13 cellular contexts compared by ENCODE assay signal in the genomic region with DNA sequence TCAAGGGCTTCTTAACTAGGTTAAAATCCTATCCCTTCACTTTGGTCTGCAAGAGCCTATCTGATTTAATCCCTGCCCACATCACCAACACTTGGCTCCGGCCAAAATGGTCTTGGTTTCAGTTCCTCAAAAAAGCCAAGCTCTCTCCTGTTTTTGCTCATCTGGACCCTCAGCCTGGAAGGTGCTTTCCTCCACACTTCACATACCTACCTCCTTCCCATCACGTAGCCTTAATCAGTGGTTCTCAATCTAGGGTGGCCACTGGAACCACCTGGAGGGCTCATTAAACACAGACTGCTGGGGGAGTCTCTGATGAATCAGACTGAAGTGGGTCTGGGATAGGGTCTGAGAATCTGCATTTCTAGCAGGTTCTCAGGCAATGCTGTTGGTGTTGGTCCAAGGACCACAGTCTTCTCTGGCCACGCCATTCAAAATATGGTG.
DNase-seq lines count a peak whose midpoint lies in the region; ATAC-seq, FAIRE-seq and TF ChIP-seq lines count a peak whose summit lies in the region.
"Had no signal": no experiment of that assay in that cellular context is flagged by ENCODE, and none has a peak within 500 bp of the region (broad histone marks: within the 10 kb centered on the region; RNA-seq: fewer than 3 reads in every experiment).

No MANE protein-coding gene starts in this region.

- TF ChIP-seq CTCF in H1 (IDR thresholded peaks at IDR 0.05; ENCODE audit: control extremely low read depth in 1 of 3, insufficient read depth in 1 of 3, low read depth in 1 of 3, low read length in 3 of 3): no peak

- peaks cover 12 to 52% (median 23%) of the 10 kb centered on the region in 7 donors for H3K4me1 Mint-ChIP-seq in naive thymus-derived CD4-positive, alpha-beta T cell

- no peak for DNase-seq in H1 (ENCODE audit: low read depth in 1 of 2, low spot score in 2 of 2)
- DNase-seq in activated CD4-positive, alpha-beta T cell treated with anti-CD3 and anti-CD28 coated beads for 4 hours: no peak
- DNase-seq in midbrain (lab: John Stamatoyannopoulos, UW): no peak
- DNase-seq in naive thymus-derived CD4-positive, alpha-beta T cell: no peak
- no peak for DNase-seq in T-helper 2 cell
- DNase-seq: activated CD4-positive, alpha-beta T cell treated with anti-CD3 and anti-CD28 coated beads, Interleukin-2, amount 10 ng/mL, durations not matched to agents 24 days and 14 days; amniotic stem cell; NCI-H187 had no signal

- H3K27ac Mint-ChIP-seq in naive thymus-derived CD4-positive, alpha-beta T cell: peak overlapping the region in 2 of 9 donors; percentile 36 to 61
- H3K27ac Mint-ChIP-seq: activated CD4-positive, alpha-beta T cell treated with anti-CD3 and anti-CD28 coated beads, Interleukin-2, amount 10 ng/mL, durations not matched to agents 24 days and 14 days had no signal

- H3K36me3 ChIP-seq in H1 (ENCODE audit: control insufficient read depth in 2 of 4, insufficient read depth in 4 of 4, low read length in 3 of 4): no peaks in the 10 kb centered on the region
- peaks cover 0 to 9% (median 0%) of the 10 kb centered on the region in 3 experiments for H3K36me3 ChIP-seq in naive thymus-derived CD4-positive, alpha-beta T cell (ENCODE audit: control insufficient read depth in 2 of 3, insufficient read depth in 3 of 3, low read length in 3 of 3)

- H2AK5ac ChIP-seq in H1 (ENCODE audit: low read depth, low read length): no peak overlapping the region

- H3K4me3 Mint-ChIP-seq in naive thymus-derived CD4-positive, alpha-beta T cell: peak overlapping the region in 1 of 10 donors; percentile 8
- H3K4me3 Mint-ChIP-seq: activated CD4-positive, alpha-beta T cell treated with anti-CD3 and anti-CD28 coated beads, Interleukin-2, amount 10 ng/mL, durations not matched to agents 24 days and 14 days had no signal

- no peak overlapping the region for H4K8ac ChIP-seq in H1 (ENCODE audit: extremely low read depth, insufficient read depth, low read length)

- no peak for TF ChIP-seq EP300 in H1 (IDR thresholded peaks at IDR 0.05; ENCODE audit: borderline replicate concordance in 1 of 2, low read depth in 2 of 2, low read length in 2 of 2)

- peaks cover 20 to 89% (median 38%) of the 10 kb centered on the region in 11 donors for H3K9me3 Mint-ChIP-seq in naive thymus-derived CD4-positive, alpha-beta T cell

- no peak overlapping the region for H3K4me2 ChIP-seq in H1 (ENCODE audit: insufficient read depth in 1 of 2, low read depth in 2 of 2, low read length in 2 of 2)

- no peaks in the 10 kb centered on the region for H3K79me2 ChIP-seq in H1 (ENCODE audit: control insufficient read depth in 1 of 2, insufficient read depth in 2 of 2, low read length in 2 of 2)

- H2BK120ac ChIP-seq in H1 (replicated peaks; ENCODE audit: low read depth, low read length): no peak overlapping the region

- H3K4me3 ChIP-seq in H1 (ENCODE audit: extremely low read depth in 1 of 4, insufficient read depth in 2 of 4, low read depth in 3 of 4, low read length in 4 of 4): no peak overlapping the region
- H3K4me3 ChIP-seq in naive thymus-derived CD4-positive, alpha-beta T cell (ENCODE audit: low read length): no peak overlapping the region

- no peak overlapping the region for H2BK12ac ChIP-seq in H1 (ENCODE audit: low read depth, low read length)

- H4K20me1 ChIP-seq in H1 (replicated peaks in 1 of 2; ENCODE audit: control insufficient read depth in 1 of 2, insufficient read depth in 2 of 2, low read length in 2 of 2): no peaks in the 10 kb centered on the region

- H4K5ac ChIP-seq in H1 (ENCODE audit: insufficient read length, low read depth, low read length): no peak overlapping the region

- no peaks in the 10 kb centered on the region for H3K9me3 ChIP-seq in H1 (ENCODE audit: insufficient read depth in 2 of 2, low read depth in 1 of 2, low read length in 1 of 2)
- H3K9me3 ChIP-seq in naive thymus-derived CD4-positive, alpha-beta T cell (ENCODE audit: control insufficient read depth in 2 of 3, low read length in 3 of 3): peaks cover 0 to 16% (median 7%) of the 10 kb centered on the region in 3 experiments

- H3K4ac ChIP-seq in H1 (replicated peaks; ENCODE audit: insufficient read length, low read depth, low read length): no peak overlapping the region

- 90% methylated on average over 3 of the region's 3 CpGs; no CpG with 5 or more reads in 1 of the 2 experiments for WGBS in H1 (ENCODE audit: extremely low coverage in 1 of 2, insufficient coverage in 1 of 2, insufficient read length in 1 of 2, insufficient replicate concordance in 2 of 2, low coverage in 1 of 2, low lambda C conversion rate in 2 of 2, missing lambda C conversion rate in 1 of 2), 2 experiments

- H3K27ac ChIP-seq in H1 (ENCODE audit: low read depth, low read length): no peak overlapping the region
- H3K27ac ChIP-seq in naive thymus-derived CD4-positive, alpha-beta T cell (ENCODE audit: low read depth, low read length): no peak overlapping the region

- no peak overlapping the region for H2AFZ ChIP-seq in H1 (ENCODE audit: low read length)

- H3K56ac ChIP-seq in H1 (replicated peaks; ENCODE audit: insufficient read length, low read depth, low read length): no peak overlapping the region

- H2BK20ac ChIP-seq in H1 (ENCODE audit: low read length): no peak overlapping the region

- peak; percentile 94 for ATAC-seq in GM18858 (IDR thresholded peaks at IDR 0.05; ENCODE audit: unreplicated experiment)
- ATAC-seq in GM21515 (IDR thresholded peaks at IDR 0.05; ENCODE audit: unreplicated experiment): peak; percentile 83
- ATAC-seq in HG03108 (IDR thresholded peaks at IDR 0.05; ENCODE audit: unreplicated experiment): peak; percentile 90
- ATAC-seq in naive thymus-derived CD4-positive, alpha-beta T cell: no peak
- ATAC-seq: esophagus mucosa, left lobe of liver had no signal

- TF ChIP-seq POLR2A in H1 (IDR thresholded peaks at IDR 0.05; ENCODE audit: control extremely low read depth in 1 of 2, low read depth in 2 of 2, low read length in 2 of 2): no peak

- H2BK5ac ChIP-seq in H1 (ENCODE audit: low read depth, low read length): no peak overlapping the region

- peaks cover 0 to 8% (median 1%) of the 10 kb centered on the region in 4 experiments; a peak in 2 of 7 replicates for H3K4me1 ChIP-seq in H1 (replicated peaks in 1 of 4; ENCODE audit: control insufficient read depth in 3 of 4, insufficient read depth in 4 of 4, low read length in 3 of 4)
- no peaks in the 10 kb centered on the region for H3K4me1 ChIP-seq in naive thymus-derived CD4-positive, alpha-beta T cell (ENCODE audit: control insufficient read depth in 2 of 2, insufficient read depth in 2 of 2, low read length in 2 of 2)

- no peak for TF ChIP-seq RAD21 in H1 (IDR thresholded peaks at IDR 0.05 in 1 of 2, conservative IDR thresholded peaks at IDR 0.05 in 1 of 2; ENCODE audit: low read depth in 2 of 2, low read length in 2 of 2)

- CTCF ChIA-PET in H1 (lab: Charles Lee; ENCODE audit: partially characterized antibody): interaction anchor here (1.0 to 1.8 kb wide), 3 partner anchors 9 to 19 kb away, joined by 3 to 6 read pairs (median 5); no protein-coding TSS in a partner anchor
- CTCF ChIA-PET in naive thymus-derived CD4-positive, alpha-beta T cell (lab: Charles Lee): no interaction called here

- intact Hi-C loops in naive thymus-derived CD4-positive, alpha-beta T cell (cut with micrococcal nuclease): no loop called here

- H2BK15ac ChIP-seq in H1 (ENCODE audit: low read length): 0 out of 2 replicates have a peak overlapping the region, but pooled peaks have one; percentile 12

- no peaks in the 10 kb centered on the region for H3K23me2 ChIP-seq in H1 (ENCODE audit: low read depth, low read length)

- peaks cover 54 to 90% (median 74%) of the 10 kb centered on the region in 5 donors for H3K36me3 Mint-ChIP-seq in naive thymus-derived CD4-positive, alpha-beta T cell

- no peaks in the 10 kb centered on the region for H3K27me3 Mint-ChIP-seq in naive thymus-derived CD4-positive, alpha-beta T cell
- H3K27me3 Mint-ChIP-seq: activated CD4-positive, alpha-beta T cell treated with anti-CD3 and anti-CD28 coated beads, Interleukin-2, amount 10 ng/mL, durations not matched to agents 24 days and 14 days had no signal

- FAIRE-seq in H1 (lab: Jason Lieb, UNC): no peak

- no peak overlapping the region for H3K14ac ChIP-seq in H1 (ENCODE audit: insufficient read length)

- no peak overlapping the region for H3K18ac ChIP-seq in H1 (ENCODE audit: extremely low read depth, low read length)

- no peaks in the 10 kb centered on the region for H3K79me1 ChIP-seq in H1 (ENCODE audit: low read depth, low read length)

- no peak overlapping the region for H3K23ac ChIP-seq in H1 (ENCODE audit: insufficient read length)

- H3K9ac ChIP-seq in H1 (replicated peaks in 1 of 4; ENCODE audit: extremely low read depth in 1 of 4, low read depth in 3 of 4, low read length in 3 of 4): no peak overlapping the region; a peak in 1 of 7 replicates

- POLR2A ChIA-PET in H1 (lab: Charles Lee; ENCODE audit: partially characterized antibody): no interaction called here
- POLR2A ChIA-PET in naive thymus-derived CD4-positive, alpha-beta T cell (lab: Charles Lee): interaction anchor here (0.8 kb wide), 1 partner anchor 20 kb away, joined by 3 read pairs; no protein-coding TSS in a partner anchor

- H4K91ac ChIP-seq in H1 (replicated peaks; ENCODE audit: insufficient read length, low read length): no peak overlapping the region

- H3K27me3 ChIP-seq in H1 (replicated peaks in 1 of 4; ENCODE audit: control insufficient read depth in 3 of 4, extremely low read depth in 1 of 4, insufficient read depth in 3 of 4, low read length in 3 of 4): no peaks in the 10 kb centered on the region
- no peaks in the 10 kb centered on the region for H3K27me3 ChIP-seq in naive thymus-derived CD4-positive, alpha-beta T cell (ENCODE audit: control insufficient read depth in 2 of 2, insufficient read depth in 2 of 2, low read length in 2 of 2)

TF ChIP-seq in H1, 55 proteins besides CTCF, POLR2A, EP300 and RAD21:
- no peak for TF ChIP-seq RFX5 (IDR thresholded peaks at IDR 0.05; ENCODE audit: borderline replicate concordance, low read depth, low read length)
- no peak for TF ChIP-seq RXRA (IDR thresholded peaks at IDR 0.05; ENCODE audit: insufficient read depth, low read depth, low read length)
- no peak for TF ChIP-seq SP4 (IDR thresholded peaks at IDR 0.05; ENCODE audit: low read length)
- TF ChIP-seq, protein P1, sequence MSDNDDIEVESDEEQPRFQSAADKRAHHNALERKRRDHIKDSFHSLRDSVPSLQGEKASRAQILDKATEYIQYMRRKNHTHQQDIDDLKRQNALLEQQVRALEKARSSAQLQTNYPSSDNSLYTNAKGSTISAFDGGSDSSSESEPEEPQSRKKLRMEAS (IDR thresholded peaks at IDR 0.05): no peak
TF ChIP-seq in H1: peak in this region for 0.
